Comparison of ENCODE assay signal across 22 cellular contexts in genomic region chr15:42450434-42450790, GRCh38.
"Had no signal": no experiment of that assay in that cellular context is flagged by ENCODE, and none has a peak within 500 bp of the region (broad histone marks: within the 10 kb centered on the region; RNA-seq: fewer than 3 reads in every experiment).

No MANE protein-coding gene starts in this region.

- H3K4me1 ChIP-seq: colonic mucosa had no signal

- H3K4me3 ChIP-seq: colonic mucosa, skin epidermis, tibial nerve, vagina had no signal

- H3K9me3 Mint-ChIP-seq: activated naive CD4-positive, alpha-beta T cell treated with anti-CD3 and anti-CD28 coated beads for 36 hours; central memory CD8-positive, alpha-beta T cell; endodermal cell; stimulated activated naive CD8-positive, alpha-beta T cell treated with anti-CD3 and anti-CD28 coated beads, Interleukin-15, Interleukin-2, amounts not matched to agents 100 ng/mL and 50 ng/mL, for 24 hours; T-helper 2 cell treated with Interferon-gamma antibody and Interleukin-4, amounts not matched to agents 5 μg/mL and 100 μg/mL, for 36 hours; WTC11 had no signal

- H3K4me3 Mint-ChIP-seq: activated CD4-positive, alpha-beta T cell treated with anti-CD3 and anti-CD28 coated beads for 36 hours; activated naive CD4-positive, alpha-beta T cell treated with anti-CD3 and anti-CD28 coated beads for 36 hours; central memory CD8-positive, alpha-beta T cell; endodermal cell; stimulated activated naive CD8-positive, alpha-beta T cell treated with anti-CD3 and anti-CD28 coated beads, Interleukin-15, Interleukin-2, amounts not matched to agents 100 ng/mL and 50 ng/mL, for 24 hours; T-helper 2 cell treated with Interferon-gamma antibody and Interleukin-4, amounts not matched to agents 5 μg/mL and 100 μg/mL, for 36 hours; WTC11 had no signal

- DNase-seq: activated CD4-positive, alpha-beta T cell treated with anti-CD3 and anti-CD28 coated beads for 36 hours; activated CD4-positive, alpha-beta T cell treated with anti-CD3 and anti-CD28 coated beads, Interleukin-2, amount 50 U/mL, for 48 hours; activated naive CD4-positive, alpha-beta T cell treated with anti-CD3 and anti-CD28 coated beads for 36 hours; activated T-cell treated with anti-CD3 and anti-CD28 coated beads, Interleukin-2, amount 50 U/mL, for 1 hour; colonic mucosa; endodermal cell; foreskin fibroblast; kidney; midbrain; stimulated activated CD4-positive, alpha-beta T cell treated with anti-CD3 and anti-CD28 coated beads, Interleukin-2, amount 100 ng/mL, for 48 hours had no signal

- H3K27ac ChIP-seq: colonic mucosa, epithelial cell of prostate, right atrium auricular region, tibial nerve, vagina had no signal

- H3K9me3 ChIP-seq: colonic mucosa, right atrium auricular region, tibial nerve, vagina had no signal

- H3K4me1 Mint-ChIP-seq: activated CD4-positive, alpha-beta T cell treated with anti-CD3 and anti-CD28 coated beads for 36 hours; central memory CD8-positive, alpha-beta T cell; endodermal cell; WTC11 had no signal

- H3K27ac Mint-ChIP-seq: activated CD4-positive, alpha-beta T cell treated with anti-CD3 and anti-CD28 coated beads for 36 hours; activated naive CD4-positive, alpha-beta T cell treated with anti-CD3 and anti-CD28 coated beads for 36 hours; endodermal cell; progenitor cell of endocrine pancreas; T-helper 2 cell treated with Interferon-gamma antibody and Interleukin-4, amounts not matched to agents 5 μg/mL and 100 μg/mL, for 36 hours had no signal

- ATAC-seq: activated CD4-positive, alpha-beta T cell treated with anti-CD3 and anti-CD28 coated beads for 36 hours; left lobe of liver; WTC11 had no signal

- H3K27me3 ChIP-seq: colonic mucosa, right atrium auricular region, tibial nerve, vagina had no signal

- H3K27me3 Mint-ChIP-seq: activated CD4-positive, alpha-beta T cell treated with anti-CD3 and anti-CD28 coated beads for 36 hours; brain; central memory CD8-positive, alpha-beta T cell; progenitor cell of endocrine pancreas; stimulated activated naive CD8-positive, alpha-beta T cell treated with anti-CD3 and anti-CD28 coated beads, Interleukin-15, Interleukin-2, amounts not matched to agents 100 ng/mL and 50 ng/mL, for 24 hours had no signal
